ENCODE assay signal across 8 cellular contexts in the genomic region with DNA sequence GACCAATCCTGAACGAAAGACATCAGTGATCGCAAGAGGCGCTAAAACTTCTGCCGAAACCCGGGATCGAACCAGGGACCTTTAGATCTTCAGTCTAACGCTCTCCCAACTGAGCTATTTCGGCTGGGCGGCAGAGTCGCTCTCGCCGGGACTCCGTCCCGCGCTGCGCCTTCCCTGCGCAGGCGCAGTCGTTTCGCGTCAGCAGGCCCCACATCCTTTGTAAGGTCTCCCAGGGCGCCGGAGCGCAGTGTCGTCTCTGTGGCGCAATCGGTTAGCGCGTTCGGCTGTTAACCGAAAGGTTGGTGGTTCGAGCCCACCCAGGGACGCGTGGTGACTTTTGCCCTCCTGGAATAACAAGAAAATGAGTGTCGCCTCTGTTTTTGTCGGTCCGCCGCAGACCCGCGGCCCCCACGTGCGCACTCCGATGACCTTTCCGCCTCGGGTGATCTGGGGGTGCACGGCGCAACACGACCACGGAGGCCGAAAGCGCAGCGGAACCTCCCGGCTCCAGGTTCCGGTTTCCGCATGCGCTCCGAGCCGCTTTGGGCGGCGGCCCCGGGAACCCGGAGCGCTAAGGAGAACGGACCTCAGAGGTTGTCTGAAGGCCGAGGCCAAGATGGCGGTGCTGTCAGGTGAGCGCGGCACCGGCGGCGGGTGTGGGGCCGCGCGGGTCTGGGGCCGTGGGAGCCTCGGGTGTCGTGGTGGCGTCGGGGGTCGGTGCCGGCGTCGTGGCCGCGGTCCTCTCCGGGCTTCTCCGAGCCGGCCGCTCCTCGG. TPM values are rescaled to one million over a fixed set of nuclear protein-coding genes. Genes with fewer than 3 reads are reported as not detected.
DNase-seq lines count a peak whose midpoint lies in the region; ATAC-seq and TF ChIP-seq lines count a peak whose summit lies in the region.

Gene NDUFS7 (plus strand): TSS at position 597 of the 774 bp plus-strand sequence. CDS start 20 bp downstream, at position 617.

- POLR2A ChIA-PET in CD4-positive, alpha-beta memory T cell (lab: Charles Lee; ENCODE audit: partially characterized antibody) = interaction anchor here (0.6 to 1.4 kb wide), 15 partner anchors 11 to 876 kb away, joined by 3 to 12 read pairs (median 4); partner anchors contain the start of genes CIRBP, FAM174C and REEP6

- H3K36me3 Mint-ChIP-seq in CD4-positive, alpha-beta memory T cell = peaks cover 0 to 15% of the 10 kb centered on the region in 2 donors

- peak in 28 of 56 donors; percentile 1 to 46 (median 22) for TF ChIP-seq CTCF in dorsolateral prefrontal cortex (IDR thresholded peaks at IDR 0.05 in 54 of 56, conservative IDR thresholded peaks at IDR 0.05 in 2 of 56; ENCODE audit: low read depth in 1 of 56, partially characterized antibody in 56 of 56)
- peak in 1 of 3 donors; percentile 23 for TF ChIP-seq CTCF in lower leg skin (IDR thresholded peaks at IDR 0.05)

- H3K4me1 ChIP-seq in CD4-positive, alpha-beta memory T cell (ENCODE audit: insufficient read depth, low read length) = peaks cover 16% of the 10 kb centered on the region

- 0% methylated on average over 26 to 74 of the region's 90 CpGs for WGBS in lower leg skin, 2 donors

- H3K9me3 Mint-ChIP-seq in CD4-positive, alpha-beta memory T cell = peaks cover 0 to 9% (median 3%) of the 10 kb centered on the region in 8 donors

- TF ChIP-seq POLR2A in lower leg skin (IDR thresholded peaks at IDR 0.05) = no peak

- H3K4me3 ChIP-seq in CD4-positive, alpha-beta memory T cell (ENCODE audit: low read length in 2 of 2) = peak within 1 kb of the TSS; percentile 81 to 89
- H3K4me3 ChIP-seq in dorsolateral prefrontal cortex (peak within 1 kb of the TSS; percentile 60 to 100 (median 95)), lower leg skin (ENCODE audit: low read depth, poor library complexity, severe bottlenecking) (peak within 1 kb of the TSS; percentile 90)

- H3K9me3 ChIP-seq in CD4-positive, alpha-beta memory T cell (ENCODE audit: control insufficient read depth in 1 of 2, low read length in 2 of 2) = no peaks in the 10 kb centered on the region

- H3K27me3 Mint-ChIP-seq in CD4-positive, alpha-beta memory T cell = peaks cover 3 to 5% of the 10 kb centered on the region in 2 donors

- H3K27me3 ChIP-seq in CD4-positive, alpha-beta memory T cell (ENCODE audit: insufficient read depth, low read length) = no peaks in the 10 kb centered on the region
- H3K27me3 ChIP-seq in dorsolateral prefrontal cortex = no peaks in the 10 kb centered on the region

- H3K36me3 ChIP-seq in CD4-positive, alpha-beta memory T cell (ENCODE audit: insufficient read depth, low read length) = no peaks in the 10 kb centered on the region

- intact Hi-C loops in CD4-positive, alpha-beta memory T cell (cut with micrococcal nuclease) = loop anchor here (1.0 kb wide), 4 partner anchors 24 to 108 kb away; partner anchors contain the start of genes DAZAP1, FAM174C and RPS15
- intact Hi-C loops in dorsolateral prefrontal cortex (cut with DNase I) (loop anchor here in 1 of 2 donors (1.0 to 2.0 kb wide), 2 partner anchors 24 to 29 kb away; partner anchors contain the start of gene DAZAP1), lower leg skin (cut with DNase I; ENCODE audit: low total_unique reads) (no loop called here)

- CTCF ChIA-PET in CD4-positive, alpha-beta memory T cell (lab: Charles Lee; ENCODE audit: partially characterized antibody) = interaction anchor here (0.8 to 1.5 kb wide), 3 partner anchors 29 to 139 kb away, joined by 3 to 4 read pairs (median 3); a partner anchor contains a TSS

- peak within 1 kb of the TSS; percentile 89 to 98 (median 94) for H3K4me3 Mint-ChIP-seq in CD4-positive, alpha-beta memory T cell

- ATAC-seq in GM19452 (IDR thresholded peaks at IDR 0.05; ENCODE audit: unreplicated experiment) = peak; percentile 72

- peak within 1 kb of the TSS; percentile 96 to 100 (median 99) for H3K27ac Mint-ChIP-seq in CD4-positive, alpha-beta memory T cell

- peaks cover 9 to 29% (median 16%) of the 10 kb centered on the region in 4 donors for H3K4me1 Mint-ChIP-seq in CD4-positive, alpha-beta memory T cell

- peak; percentile 89 to 98 (median 94) for DNase-seq in CD4-positive, alpha-beta memory T cell
- peak; percentile 96 for DNase-seq in HK-2 (ENCODE audit: unreplicated experiment)
- peak; percentile 44 for DNase-seq in NCI-H82 treated with DMSO at 0.1 percent for 48 hours (lab: John Stamatoyannopoulos, UW; ENCODE audit: unreplicated experiment)
- DNase-seq in activated CD4-positive, alpha-beta T cell treated with anti-CD3 and anti-CD28 coated beads, Interleukin-2, amount 50 U/mL, for 48 hours = peak; percentile 91 to 94
- peak; percentile 88 to 94 (median 92) for DNase-seq in dorsolateral prefrontal cortex
- peak; percentile 89 to 98 for DNase-seq in lower leg skin (ENCODE audit: low spot score in 2 of 2)
- peak; percentile 87 to 95 for DNase-seq in stimulated activated CD4-positive, alpha-beta T cell treated with anti-CD3 and anti-CD28 coated beads, Interleukin-4, amount 100 ng/mL, for 48 hours (ENCODE audit: low read depth in 2 of 2)

- peak within 1 kb of the TSS; percentile 69 for H3K27ac ChIP-seq in CD4-positive, alpha-beta memory T cell (ENCODE audit: low read depth, low read length)
- peak within 1 kb of the TSS; percentile 88 to 100 (median 96) for H3K27ac ChIP-seq in dorsolateral prefrontal cortex

RNA-seq across cellular contexts. Expression of gene NDUFS7, which starts in this region (rescaled TPM):
- 10 to 100 TPM; 68.6 to 73.5 TPM for total RNA-seq in CD4-positive, alpha-beta memory T cell
- 100 to 1,000 TPM; 180 to 193 TPM for polyA plus RNA-seq in CD4-positive, alpha-beta memory T cell
- total RNA-seq in dorsolateral prefrontal cortex = 100 to 1,000 TPM; 105 to 222 (median 151) TPM
- 100 to 1,000 TPM; 108 to 217 (median 128) TPM for total RNA-seq in lower leg skin

Comparison
In these comparisons a context has a peak if more than half of its experiments do, and no peak if none do; other contexts are left out.
1. Peak in every context shown above with its lines: DNase-seq, ATAC-seq, H3K4me3 ChIP-seq and H3K27ac ChIP-seq.
2. DNase-seq: peak in every context shown above with its lines; median percentile 96 in HK-2; 94 in CD4-positive, alpha-beta memory T cell; 94 in lower leg skin; 92 in activated CD4-positive, alpha-beta T cell treated with anti-CD3 and anti-CD28 coated beads, Interleukin-2, amount 50 U/mL, for 48 hours; 92 in dorsolateral prefrontal cortex; 91 in stimulated activated CD4-positive, alpha-beta T cell treated with anti-CD3 and anti-CD28 coated beads, Interleukin-4, amount 100 ng/mL, for 48 hours; 44 in NCI-H82 treated with DMSO at 0.1 percent for 48 hours.